In genomic region chr3:127753898-127754410, GRCh38 we compare ENCODE assay signal across 1 cellular context.
TF ChIP-seq lines count a peak whose summit lies in the region.

No MANE protein-coding gene starts in this region.

TF ChIP-seq in IMR-90, 13 proteins besides CTCF, POLR2A, EP300 and RAD21 (continued from another document):
- TF ChIP-seq MXI1 (IDR thresholded peaks at IDR 0.05; ENCODE audit: borderline replicate concordance, low read depth, low read length) (no peak), MAFK (IDR thresholded peaks at IDR 0.05; ENCODE audit: low read depth, low read length) (no peak), RFX5 (IDR thresholded peaks at IDR 0.05; ENCODE audit: low read depth, low read length) (no peak), FOS (IDR thresholded peaks at IDR 0.05; ENCODE audit: low read depth, low read length) (no peak), CHD1 (IDR thresholded peaks at IDR 0.05; ENCODE audit: low read depth, low read length) (no peak), SMC3 (IDR thresholded peaks at IDR 0.05; ENCODE audit: low read depth, low read length) (no peak), USF2 (IDR thresholded peaks at IDR 0.05; ENCODE audit: low read depth, low read length) (no peak), CEBPB (IDR thresholded peaks at IDR 0.05; ENCODE audit: low read depth, low read length) (no peak), MAZ (IDR thresholded peaks at IDR 0.05; ENCODE audit: borderline replicate concordance, low read depth, low read length) (no peak)
